ENCODE assay signal across 9 cellular contexts in genomic region chr1:92817986-92818764, GRCh38. TPM values are rescaled to one million over a fixed set of nuclear protein-coding genes. Genes with fewer than 3 reads are reported as not detected.
DNase-seq lines count a peak whose midpoint lies in the region; ATAC-seq and TF ChIP-seq lines count a peak whose summit lies in the region.
"Had no signal": no experiment of that assay in that cellular context is flagged by ENCODE, and none has a peak within 500 bp of the region (broad histone marks: within the 10 kb centered on the region; RNA-seq: fewer than 3 reads in every experiment).

No MANE protein-coding gene starts in this region.

- no peak overlapping the region for H3K27ac Mint-ChIP-seq in central memory CD8-positive, alpha-beta T cell (ENCODE audit: low read depth)
- no peak overlapping the region for H3K27ac Mint-ChIP-seq in activated naive CD8-positive, alpha-beta T cell treated with anti-CD3 and anti-CD28 coated beads, Interleukin-2, amount 50 U/mL, for 24 hours

- intact Hi-C loops in mucosa of descending colon (cut with DNase I, micrococcal nuclease), result loop anchor here in 1 of 2 donors (10.0 kb wide), 1 partner anchor 73 kb away; no protein-coding TSS in a partner anchor

- H3K27me3 Mint-ChIP-seq in central memory CD8-positive, alpha-beta T cell, result no peaks in the 10 kb centered on the region
- H3K27me3 Mint-ChIP-seq in activated naive CD8-positive, alpha-beta T cell treated with anti-CD3 and anti-CD28 coated beads, Interleukin-2, amount 50 U/mL, for 24 hours, result peaks cover 10% of the 10 kb centered on the region

- H3K9me3 Mint-ChIP-seq in central memory CD8-positive, alpha-beta T cell, result no peaks in the 10 kb centered on the region
- no peaks in the 10 kb centered on the region for H3K9me3 Mint-ChIP-seq in activated naive CD8-positive, alpha-beta T cell treated with anti-CD3 and anti-CD28 coated beads, Interleukin-2, amount 50 U/mL, for 24 hours

- TF ChIP-seq CTCF in LNCaP clone FGC (IDR thresholded peaks at IDR 0.05; ENCODE audit: control insufficient read depth, extremely low read depth, insufficient read depth) (peak; percentile 40), mucosa of descending colon (IDR thresholded peaks at IDR 0.05) (peak; percentile 54)

- ATAC-seq in GM19043 (IDR thresholded peaks at IDR 0.05; ENCODE audit: low read depth, unreplicated experiment) (peak; percentile 66), mucosa of descending colon (peak; percentile 64), GM19452 (IDR thresholded peaks at IDR 0.05; ENCODE audit: unreplicated experiment) (no peak)
- ATAC-seq in central memory CD8-positive, alpha-beta T cell (replicated peaks; ENCODE audit: extremely low read depth, poor library complexity, severe bottlenecking), result peak; percentile 40
- no peak for ATAC-seq in activated naive CD8-positive, alpha-beta T cell treated with anti-CD3 and anti-CD28 coated beads, Interleukin-2, amount 50 U/mL, for 24 hours

- H3K4me3 Mint-ChIP-seq in central memory CD8-positive, alpha-beta T cell, result no peak overlapping the region
- no peak overlapping the region for H3K4me3 Mint-ChIP-seq in activated naive CD8-positive, alpha-beta T cell treated with anti-CD3 and anti-CD28 coated beads, Interleukin-2, amount 50 U/mL, for 24 hours

- peaks cover 10% of the 10 kb centered on the region for H3K4me1 ChIP-seq in mucosa of descending colon (ENCODE audit: low read depth)

- H3K9me3 ChIP-seq in mucosa of descending colon, result no peaks in the 10 kb centered on the region
- H3K9me3 ChIP-seq: BLaER1 treated with 17β-estradiol and CSF1 and Interleukin-3, amounts not matched to agents 10 nM and 100 nM had no signal

- DNase-seq in NCI-H1105 treated with DMSO at 0.1 percent for 48 hours (lab: John Stamatoyannopoulos, UW) (peak; percentile 4), NCI-H1105 (lab: John Stamatoyannopoulos, UW) (no peak), LNCaP clone FGC (ENCODE audit: low read depth) (no peak), mucosa of descending colon (peak in 1 of 3 donors; percentile 48)
- no peak for DNase-seq in central memory CD8-positive, alpha-beta T cell (ENCODE audit: low spot score in 2 of 2)
- DNase-seq in activated naive CD8-positive, alpha-beta T cell treated with anti-CD3 and anti-CD28 coated beads, Interleukin-2, amount 50 U/mL, for 24 hours, result no peak

- H3K4me3 ChIP-seq in LNCaP clone FGC (ENCODE audit: low read depth, low read length), result no peak overlapping the region
- no peak overlapping the region for H3K4me3 ChIP-seq in mucosa of descending colon
- H3K4me3 ChIP-seq: BLaER1 treated with 17β-estradiol and CSF1 and Interleukin-3, amounts not matched to agents 10 nM and 100 nM had no signal

- no peaks in the 10 kb centered on the region for H3K4me1 Mint-ChIP-seq in central memory CD8-positive, alpha-beta T cell
- no peaks in the 10 kb centered on the region for H3K4me1 Mint-ChIP-seq in activated naive CD8-positive, alpha-beta T cell treated with anti-CD3 and anti-CD28 coated beads, Interleukin-2, amount 50 U/mL, for 24 hours

- H3K36me3 ChIP-seq in mucosa of descending colon (ENCODE audit: low read depth), result no peaks in the 10 kb centered on the region
- H3K36me3 ChIP-seq: BLaER1 treated with 17β-estradiol and CSF1 and Interleukin-3, amounts not matched to agents 10 nM and 100 nM had no signal

- H3K36me3 Mint-ChIP-seq in central memory CD8-positive, alpha-beta T cell (ENCODE audit: insufficient read depth), result no peaks in the 10 kb centered on the region
- H3K36me3 Mint-ChIP-seq in activated naive CD8-positive, alpha-beta T cell treated with anti-CD3 and anti-CD28 coated beads, Interleukin-2, amount 50 U/mL, for 24 hours (ENCODE audit: low read depth), result no peaks in the 10 kb centered on the region

RNA-seq across cellular contexts. Expression of gene RPL5, which starts 13.7 kb away (rescaled TPM):
- total RNA-seq in mucosa of descending colon, result 100 to 1,000 TPM; 627 to 944 (median 705) TPM

RNA-seq across cellular contexts. Expression of gene EVI5, which starts 33.3 kb away (rescaled TPM):
- total RNA-seq in mucosa of descending colon, result 10 to 100 TPM; 32.3 to 52.4 (median 33.5) TPM

Comparison
In these comparisons a context has a peak if more than half of its experiments do, and no peak if none do; other contexts are left out.
1. ATAC-seq: peak in GM19043 (single experiment), central memory CD8-positive, alpha-beta T cell (single experiment) and mucosa of descending colon (single experiment); none in activated naive CD8-positive, alpha-beta T cell treated with anti-CD3 and anti-CD28 coated beads, Interleukin-2, amount 50 U/mL, for 24 hours (single experiment) and GM19452 (single experiment).